15 cellular contexts compared by ENCODE assay signal in the genomic region with DNA sequence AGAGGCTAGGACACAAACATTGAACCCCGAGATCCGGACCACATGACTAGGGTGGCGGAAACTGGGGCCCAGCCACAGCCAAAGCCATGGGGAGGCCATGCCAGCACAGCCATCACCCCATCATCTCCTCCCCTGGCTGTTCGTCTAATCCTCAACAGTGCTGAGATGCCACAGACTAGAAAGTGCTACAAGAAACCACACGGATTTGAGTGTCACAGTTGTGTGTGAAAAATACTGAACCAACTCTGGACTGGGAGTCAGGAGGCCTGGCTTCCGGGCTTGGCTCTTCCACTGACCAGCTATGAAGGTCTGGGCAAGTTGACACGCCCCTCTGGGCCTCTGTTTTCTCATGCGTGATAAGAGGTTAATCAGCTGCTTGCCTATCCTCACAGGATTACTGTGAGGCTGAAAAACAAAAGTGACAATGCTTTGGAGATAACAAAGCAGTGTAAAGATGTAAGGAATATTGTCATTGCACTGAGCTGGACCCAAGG. TPM values are rescaled to one million over a fixed set of nuclear protein-coding genes. Genes with fewer than 3 reads are reported as not detected.
DNase-seq lines count a peak whose midpoint lies in the region; ATAC-seq, FAIRE-seq and TF ChIP-seq lines count a peak whose summit lies in the region.
"Had no signal": no experiment of that assay in that cellular context is flagged by ENCODE, and none has a peak within 500 bp of the region (broad histone marks: within the 10 kb centered on the region; RNA-seq: fewer than 3 reads in every experiment).

No MANE protein-coding gene starts in this region.

- H3K27me3 ChIP-seq in K562 (ENCODE audit: control insufficient read depth in 2 of 2, insufficient read depth in 2 of 2, low read length in 2 of 2), result peaks cover 9 to 14% of the 10 kb centered on the region in 2 experiments; a peak in 4 of 5 replicates
- H3K27me3 ChIP-seq: dorsolateral prefrontal cortex, tibial nerve had no signal

- peak overlapping the region in 1 of 2 experiments; percentile 8; a peak in 1 of 4 replicates for H3K9ac ChIP-seq in K562 (ENCODE audit: insufficient read depth in 1 of 2, low read depth in 2 of 2, low read length in 2 of 2)
- H3K9ac ChIP-seq: KMS-11, parathyroid adenoma had no signal

- H3K27ac ChIP-seq in K562 (ENCODE audit: extremely low read depth, low read depth, low read length), result no peak overlapping the region
- H3K27ac ChIP-seq: dorsolateral prefrontal cortex, KMS-11, parathyroid adenoma, tibial nerve had no signal

- no peak for TF ChIP-seq RAD21 in K562 (CRISPR knock-in tag; conservative IDR thresholded peaks at IDR 0.05 in 1 of 2, IDR thresholded peaks at IDR 0.05 in 1 of 2)

- intact Hi-C loops in K562 (cut with micrococcal nuclease), result no loop called here

- CTCF ChIA-PET in K562 (lab: Yijun Ruan, JAX; ENCODE audit: low intra/inter-chr PET ratio), result no interaction called here

- H4K20me1 ChIP-seq in K562 (replicated peaks; ENCODE audit: control insufficient read depth, insufficient read depth, low read length), result no peaks in the 10 kb centered on the region; the same call in 1 of the 2 replicates

- H2AFZ ChIP-seq in K562 (ENCODE audit: low read depth, low read length), result peak overlapping the region; percentile 66
- H2AFZ ChIP-seq: parathyroid adenoma had no signal

- TF ChIP-seq EP300 in K562 (IDR thresholded peaks at IDR 0.05; ENCODE audit: low read length), result peak; percentile 57; the same call in 1 of the 2 replicates

- H3K9me1 ChIP-seq in K562 (ENCODE audit: control insufficient read depth, insufficient read depth, low read length), result no peaks in the 10 kb centered on the region

- peaks cover 9 to 13% of the 10 kb centered on the region in 2 experiments; a peak in 4 of 5 replicates for H3K4me1 ChIP-seq in K562 (replicated peaks in 1 of 2; ENCODE audit: control insufficient read depth in 2 of 2, insufficient read depth in 2 of 2, low read length in 2 of 2)
- H3K4me1 ChIP-seq: parathyroid adenoma, tibial nerve had no signal

- 10% methylated on average over 8 of the region's 8 CpGs for WGBS in K562 (ENCODE audit: insufficient coverage, low coverage, missing lambda C conversion rate)

- H3K79me2 ChIP-seq in K562 (ENCODE audit: control insufficient read depth, insufficient read depth, low read length), result no peaks in the 10 kb centered on the region
- H3K79me2 ChIP-seq: parathyroid adenoma had no signal

- H3K4me2 ChIP-seq in K562 (ENCODE audit: insufficient read depth, low read length), result peak overlapping the region; percentile 15; the same call in 1 of the 2 replicates
- H3K4me2 ChIP-seq: KMS-11 had no signal

- ATAC-seq in HG03432 (IDR thresholded peaks at IDR 0.05; ENCODE audit: unreplicated experiment), result peak; percentile 58
- peak; percentile 86 for ATAC-seq in K562

- TF ChIP-seq CTCF in K562 (IDR thresholded peaks at IDR 0.05 in 2 of 3, conservative IDR thresholded peaks at IDR 0.05 in 1 of 3; ENCODE audit: insufficient read depth in 2 of 3, low read depth in 1 of 3, low read length in 3 of 3), result no peak

- POLR2A ChIA-PET in K562 (lab: Yijun Ruan, JAX), result interaction anchor here (1.5 kb wide), 2 partner anchors 10 to 137 kb away, joined by 4 to 6 read pairs; no protein-coding TSS in a partner anchor

- DNase-seq in ELF-1 (ENCODE audit: low read depth, low spot score) (peak; percentile 34), K562 (ENCODE audit: extremely low read depth in 1 of 4, low spot score in 3 of 4) (peak; percentile 56 to 79 (median 64)), retina (peak; percentile 74), GDM1 (lab: John Stamatoyannopoulos, UW) (no peak), SIG-M5 (lab: John Stamatoyannopoulos, UW) (no peak), GM03348 (ENCODE audit: low spot score) (no peak)
- DNase-seq: activated naive CD4-positive, alpha-beta T cell; NCI-H1436; stimulated activated CD4-positive, alpha-beta T cell treated with anti-CD3 and anti-CD28 coated beads, Interleukin-1b, Interleukin-23, amount 100 ng/mL, for 48 hours; stimulated activated CD8-positive, alpha-beta memory T cell treated with anti-CD3 and anti-CD28 coated beads, Interleukin-4, amount 100 ng/mL, for 48 hours had no signal

- no peak for TF ChIP-seq POLR2A in K562 (conservative IDR thresholded peaks at IDR 0.05)

- in situ Hi-C loops in K562 (cut with MboI), result no loop called here

- no TSS peak for BruUV-seq in K562 (replicated peaks; lab: Mats Ljungman, UMichigan)

- H3K9me3 ChIP-seq in K562 (replicated peaks; ENCODE audit: control insufficient read depth, insufficient read depth, low read depth, low read length), result no peaks in the 10 kb centered on the region
- H3K9me3 ChIP-seq: tibial nerve had no signal

- peak; percentile 81 for FAIRE-seq in K562 (lab: Jason Lieb, UNC)

- H3K4me3 ChIP-seq in K562, result no peak overlapping the region
- H3K4me3 ChIP-seq: dorsolateral prefrontal cortex, tibial nerve had no signal

- no peaks in the 10 kb centered on the region for H3K36me3 ChIP-seq in K562 (ENCODE audit: control insufficient read depth, insufficient read depth, low read length)
- H3K36me3 ChIP-seq: tibial nerve had no signal

TF ChIP-seq in K562, 482 proteins besides CTCF, POLR2A, EP300 and RAD21 (continues in another document):
- TF ChIP-seq SIN3B (IDR thresholded peaks at IDR 0.05; ENCODE audit: low read depth), result no peak
- TF ChIP-seq JUN (IDR thresholded peaks at IDR 0.05; ENCODE audit: borderline replicate concordance, low read depth, low read length), result 0 out of 2 replicates have a peak, but pooled peaks have one; percentile 11
- TF ChIP-seq JUN (CRISPR knock-in tag; IDR thresholded peaks at IDR 0.05; ENCODE audit: borderline replicate concordance), result no peak
- TF ChIP-seq, protein P1, sequence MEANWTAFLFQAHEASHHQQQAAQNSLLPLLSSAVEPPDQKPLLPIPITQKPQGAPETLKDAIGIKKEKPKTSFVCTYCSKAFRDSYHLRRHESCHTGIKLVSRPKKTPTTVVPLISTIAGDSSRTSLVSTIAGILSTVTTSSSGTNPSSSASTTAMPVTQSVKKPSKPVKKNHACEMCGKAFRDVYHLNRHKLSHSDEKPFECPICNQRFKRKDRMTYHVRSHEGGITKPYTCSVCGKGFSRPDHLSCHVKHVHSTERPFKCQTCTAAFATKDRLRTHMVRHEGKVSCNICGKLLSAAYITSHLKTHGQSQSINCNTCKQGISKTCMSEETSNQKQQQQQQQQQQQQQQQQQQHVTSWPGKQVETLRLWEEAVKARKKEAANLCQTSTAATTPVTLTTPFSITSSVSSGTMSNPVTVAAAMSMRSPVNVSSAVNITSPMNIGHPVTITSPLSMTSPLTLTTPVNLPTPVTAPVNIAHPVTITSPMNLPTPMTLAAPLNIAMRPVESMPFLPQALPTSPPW (CRISPR knock-in tag; IDR thresholded peaks at IDR 0.05), result no peak; the same call in 1 of the 2 replicates
- peak; percentile 65; the same call in 1 of the 2 replicates for TF ChIP-seq ZNF134 (CRISPR knock-in tag; conservative IDR thresholded peaks at IDR 0.05)
- TF ChIP-seq PBX2 (CRISPR knock-in tag; IDR thresholded peaks at IDR 0.05; ENCODE audit: low read depth), result no peak
- TF ChIP-seq PBX2 (tag; conservative IDR thresholded peaks at IDR 0.05; ENCODE audit: low read depth), result 0 out of 2 replicates have a peak, but pooled peaks have one; percentile 43

RNA-seq across cellular contexts. Expression of gene SHB, which starts 38.8 kb away (rescaled TPM):
- total RNA-seq in K562 (2011; cell fraction: chromatin; rRNA removed; ENCODE audit: low replicate concordance), result 6.5 and 13.7 TPM in 2 replicates
- total RNA-seq in K562 (2011; cell fraction: nucleolus; rRNA removed), result 10.4 and 10.7 TPM in 2 replicates
- 6.3 and 8.7 TPM in 2 replicates for total RNA-seq in K562 (2011; cell fraction: nucleoplasm; rRNA removed)
- total RNA-seq in K562 (2014; rRNA removed), result 11.7 and 12.8 TPM in 2 replicates
- 3.8 and 4.0 TPM in 2 replicates for total RNA-seq in K562 (2014; rRNA removed; fragmentation: Illumina TruSeq; extraction: Trizol)
- total RNA-seq in K562 (2015; rRNA removed; fragmentation: Illumina TruSeq; extraction: Trizol), result 5.1 and 5.3 TPM in 2 replicates
- 15.4 and 16.0 TPM in 2 replicates for total RNA-seq in K562 (2021)
- 3.4 and 5.1 TPM in 2 replicates for polyA plus RNA-seq in K562 (2011; rRNA removed)
- 4.1 and 8.5 TPM in 2 replicates for polyA plus RNA-seq in K562 (2011; cell fraction: cytosol; rRNA removed)
- polyA plus RNA-seq in K562 (2011; cell fraction: nucleus; rRNA removed), result 4.9 and 8.5 TPM in 2 replicates
- polyA plus RNA-seq in K562 (2012), result 8.2 and 8.9 TPM in 2 replicates
- polyA plus RNA-seq in K562 (2014; fragmentation: Illumina TruSeq; extraction: Trizol), result 9.6 TPM in 2 replicates
- 1 to 10 TPM in 1 of 2 experiments, under 1 TPM in 1; 0.78 to 1.0 TPM for polyA plus RNA-seq in K562 (2014; fragmentation: Nextera tagmentation; extraction: Ambion mirVana)
- polyA plus RNA-seq in K562 (2014; rRNA removed), result 6.0 and 7.5 TPM in 2 replicates
- 4.6 and 5.7 TPM in 2 replicates for polyA minus RNA-seq in K562 (2011; rRNA and poly(A)+ RNA removed)
- 7.4 and 12.6 TPM in 2 replicates for polyA minus RNA-seq in K562 (2011; cell fraction: cytosol; rRNA and poly(A)+ RNA removed)
- 6.3 and 6.4 TPM in 2 replicates for polyA minus RNA-seq in K562 (2011; cell fraction: nucleus; rRNA and poly(A)+ RNA removed)

Comparison
In these comparisons a context has a peak if more than half of its experiments do, and no peak if none do; other contexts are left out.
1. DNase-seq: peak in ELF-1 (single experiment), K562 (4 of 4) and retina (single experiment); none in GDM1 (single experiment), SIG-M5 (single experiment) and GM03348 (single experiment).